Comparison of ENCODE assay signal across 15 cellular contexts in the genomic region with DNA sequence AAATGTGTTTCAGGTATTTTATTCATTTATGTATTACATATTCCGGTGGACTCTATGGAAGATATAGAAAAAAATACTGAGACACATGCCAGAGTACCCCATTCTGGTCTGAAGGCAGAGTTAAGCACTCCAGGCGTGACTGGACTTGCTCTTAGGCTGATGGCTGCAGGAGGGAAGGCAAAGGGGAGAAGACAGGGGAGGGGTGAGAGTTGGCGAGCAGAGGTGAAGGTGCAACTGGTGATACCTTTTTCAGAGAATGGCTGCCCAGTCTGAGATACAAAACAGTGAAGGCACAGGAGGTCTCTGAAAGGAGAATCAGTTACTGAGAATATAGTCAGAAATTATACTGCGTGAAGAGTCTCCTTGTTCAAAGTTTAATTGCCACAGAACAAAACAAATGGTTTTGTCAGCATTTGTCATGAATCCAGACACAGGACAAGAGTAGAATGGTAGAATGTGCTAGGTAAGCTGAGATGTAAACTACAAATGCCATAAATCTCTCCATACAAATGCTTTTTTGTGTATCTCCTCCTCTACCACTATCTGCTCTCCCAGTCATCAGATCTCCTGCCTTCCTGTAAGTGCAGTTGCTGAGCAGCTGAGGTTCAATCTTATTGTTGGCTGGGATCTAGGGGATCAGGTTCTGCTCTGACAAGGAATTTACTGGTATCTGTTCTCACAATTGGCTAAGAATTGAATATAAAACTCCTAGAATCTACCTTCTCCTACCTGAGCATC.
DNase-seq lines count a peak whose midpoint lies in the region; ATAC-seq, FAIRE-seq and TF ChIP-seq lines count a peak whose summit lies in the region.
"Had no signal": no experiment of that assay in that cellular context is flagged by ENCODE, and none has a peak within 500 bp of the region (broad histone marks: within the 10 kb centered on the region; RNA-seq: fewer than 3 reads in every experiment).

No MANE protein-coding gene starts in this region.

- H3K4me3 ChIP-seq in astrocyte (ENCODE audit: insufficient read depth, low read depth, low read length), result no peak overlapping the region
- no peak overlapping the region for H3K4me3 ChIP-seq in tibial artery

- intact Hi-C loops in tibial artery (cut with DNase I; ENCODE audit: low total_unique reads), result no loop called here

- H3K36me3 ChIP-seq in astrocyte (ENCODE audit: insufficient read depth, low read length) (no peaks in the 10 kb centered on the region), tibial artery (no peaks in the 10 kb centered on the region)

- H3K9me3 ChIP-seq in astrocyte (ENCODE audit: insufficient read depth, low read depth, low read length) (no peaks in the 10 kb centered on the region), tibial artery (no peaks in the 10 kb centered on the region)

- peaks cover 70% of the 10 kb centered on the region for H3K4me1 Mint-ChIP-seq in astrocyte (ENCODE audit: low read depth, unreplicated experiment)
- peaks cover 28% of the 10 kb centered on the region for H3K4me1 Mint-ChIP-seq in nephron
- peaks cover 0 to 7% of the 10 kb centered on the region in 2 donors for H3K4me1 Mint-ChIP-seq in immature natural killer cell
- H3K4me1 Mint-ChIP-seq in natural killer cell treated with Interleukin-12 subunit alpha and Interleukin-12 subunit beta and Interleukin-15 and Interleukin-18, amount 100 ng/mL, for 72 hours (ENCODE audit: low read depth in 2 of 2), result no peaks in the 10 kb centered on the region

- ATAC-seq in natural killer cell treated with Interleukin-12 subunit alpha and Interleukin-12 subunit beta and Interleukin-15 and Interleukin-18, amount 100 ng/mL, for 72 hours, result no peak
- ATAC-seq in left lobe of liver, result no peak

- H4K20me1 ChIP-seq in astrocyte (ENCODE audit: insufficient read depth, low read length), result peaks cover 27% of the 10 kb centered on the region

- peaks cover 98% of the 10 kb centered on the region for H3K79me2 ChIP-seq in astrocyte (ENCODE audit: insufficient read depth, low read length)

- no peak overlapping the region for H3K4me2 ChIP-seq in astrocyte (ENCODE audit: low read length)

- TF ChIP-seq CTCF in astrocyte (IDR thresholded peaks at IDR 0.05; ENCODE audit: insufficient read depth, low read depth, low read length) (no peak), nephron (IDR thresholded peaks at IDR 0.05; ENCODE audit: unreplicated experiment in 3 of 3) (no peak), tibial artery (IDR thresholded peaks at IDR 0.05) (no peak)

- peaks cover 35% of the 10 kb centered on the region for H3K4me1 ChIP-seq in astrocyte (ENCODE audit: insufficient read depth, low read length)
- peaks cover 0 to 47% (median 1%) of the 10 kb centered on the region in 4 donors for H3K4me1 ChIP-seq in tibial artery

- no peak overlapping the region for H3K27ac ChIP-seq in astrocyte (ENCODE audit: low read depth, low read length)
- no peak overlapping the region for H3K27ac ChIP-seq in tibial artery

- no peaks in the 10 kb centered on the region for H3K9me3 Mint-ChIP-seq in astrocyte (ENCODE audit: unreplicated experiment)
- no peaks in the 10 kb centered on the region for H3K9me3 Mint-ChIP-seq in nephron
- H3K9me3 Mint-ChIP-seq in immature natural killer cell, result no peaks in the 10 kb centered on the region
- no peaks in the 10 kb centered on the region for H3K9me3 Mint-ChIP-seq in natural killer cell treated with Interleukin-12 subunit alpha and Interleukin-12 subunit beta and Interleukin-15 and Interleukin-18, amount 100 ng/mL, for 72 hours

- DNase-seq in DMS153 treated with DMSO at 0.1 percent for 48 hours (lab: John Stamatoyannopoulos, UW; ENCODE audit: unreplicated experiment) (peak; percentile 76), HTR-8/SVneo (ENCODE audit: insufficient read length, low spot score) (no peak), astrocyte (ENCODE audit: low read depth) (no peak), immature natural killer cell (no peak), tibial artery (no peak), left lobe of liver (ENCODE audit: low spot score) (no peak)
- no peak for DNase-seq in natural killer cell treated with Interleukin-12 subunit alpha and Interleukin-12 subunit beta and Interleukin-15 and Interleukin-18, amount 100 ng/mL, for 72 hours (ENCODE audit: low spot score)
- DNase-seq: activated CD4-positive, CD25-positive, alpha-beta regulatory T cell; dermis blood vessel endothelial cell; NCI-H1694; stimulated activated CD4-positive, alpha-beta T cell treated with anti-CD3 and anti-CD28 coated beads, Interleukin-4, amount 100 ng/mL, for 24 hours; stimulated activated naive CD4-positive, alpha-beta T cell; SW 1271 had no signal

- FAIRE-seq in HTR-8/SVneo (lab: Jason Lieb, UNC), result peak; percentile 63
- FAIRE-seq in astrocyte (lab: Jason Lieb, UNC), result no peak

- no peak overlapping the region for H2AFZ ChIP-seq in astrocyte (ENCODE audit: low read depth, low read length)

- H3K36me3 Mint-ChIP-seq in astrocyte (ENCODE audit: low read depth, unreplicated experiment) (peaks cover 5% of the 10 kb centered on the region), nephron (ENCODE audit: low read depth) (no peaks in the 10 kb centered on the region), immature natural killer cell (no peaks in the 10 kb centered on the region)
- no peaks in the 10 kb centered on the region for H3K36me3 Mint-ChIP-seq in natural killer cell treated with Interleukin-12 subunit alpha and Interleukin-12 subunit beta and Interleukin-15 and Interleukin-18, amount 100 ng/mL, for 72 hours

- H3K4me3 Mint-ChIP-seq in astrocyte (ENCODE audit: unreplicated experiment), result no peak overlapping the region
- no peak overlapping the region for H3K4me3 Mint-ChIP-seq in nephron
- no peak overlapping the region for H3K4me3 Mint-ChIP-seq in immature natural killer cell
- H3K4me3 Mint-ChIP-seq in natural killer cell treated with Interleukin-12 subunit alpha and Interleukin-12 subunit beta and Interleukin-15 and Interleukin-18, amount 100 ng/mL, for 72 hours, result no peak overlapping the region
- H3K4me3 Mint-ChIP-seq: B cell had no signal

- H3K27me3 ChIP-seq in astrocyte (ENCODE audit: insufficient read depth, low read length) (no peaks in the 10 kb centered on the region), tibial artery (no peaks in the 10 kb centered on the region)

- no peaks in the 10 kb centered on the region for H3K27me3 Mint-ChIP-seq in astrocyte (ENCODE audit: low read depth, unreplicated experiment)
- no peaks in the 10 kb centered on the region for H3K27me3 Mint-ChIP-seq in nephron (ENCODE audit: low read depth)
- H3K27me3 Mint-ChIP-seq in immature natural killer cell (ENCODE audit: low read depth in 3 of 3), result peaks cover 0 to 5% (median 0%) of the 10 kb centered on the region in 3 donors
- H3K27me3 Mint-ChIP-seq in natural killer cell treated with Interleukin-12 subunit alpha and Interleukin-12 subunit beta and Interleukin-15 and Interleukin-18, amount 100 ng/mL, for 72 hours, result peaks cover 0 to 5% of the 10 kb centered on the region in 2 donors

- H3K9ac ChIP-seq in astrocyte (ENCODE audit: low read length), result no peak overlapping the region

- H3K27ac Mint-ChIP-seq in astrocyte (ENCODE audit: unreplicated experiment) (peak overlapping the region; percentile 22), nephron (peak overlapping the region in 2 of 3 experiments; percentile 3 to 69), immature natural killer cell (no peak overlapping the region)
- H3K27ac Mint-ChIP-seq in natural killer cell treated with Interleukin-12 subunit alpha and Interleukin-12 subunit beta and Interleukin-15 and Interleukin-18, amount 100 ng/mL, for 72 hours, result no peak overlapping the region
- H3K27ac Mint-ChIP-seq: B cell had no signal

Comparison
In these comparisons a context has a peak if more than half of its experiments do, and no peak if none do; other contexts are left out.
1. H3K27ac Mint-ChIP-seq: peak in astrocyte (single experiment) and nephron (2 of 3); none in immature natural killer cell (0 of 6) and natural killer cell treated with Interleukin-12 subunit alpha and Interleukin-12 subunit beta and Interleukin-15 and Interleukin-18, amount 100 ng/mL, for 72 hours (0 of 2).